Comparison of ENCODE assay signal across 13 cellular contexts in the genomic region with DNA sequence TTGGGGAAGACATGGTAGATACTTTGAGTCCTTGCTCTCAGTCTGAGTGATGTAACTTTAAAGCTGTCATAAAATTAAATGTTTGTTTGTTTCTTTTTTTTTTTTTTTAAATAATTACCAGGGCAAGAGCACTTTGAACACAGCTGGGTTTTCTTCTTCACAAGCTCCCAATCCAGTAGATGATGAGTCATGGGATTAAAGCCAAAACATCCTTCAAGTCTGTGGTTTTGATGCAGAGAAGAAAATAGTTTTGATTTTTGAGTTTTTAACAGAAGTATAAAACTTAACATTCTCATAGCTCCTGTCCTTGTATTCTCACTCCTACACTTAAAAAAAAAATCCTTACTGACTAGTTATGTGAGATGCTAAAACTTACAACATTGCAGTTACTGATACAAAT. TPM values are rescaled to one million over a fixed set of nuclear protein-coding genes. Genes with fewer than 3 reads are reported as not detected.
DNase-seq lines count a peak whose midpoint lies in the region; ATAC-seq, FAIRE-seq and TF ChIP-seq lines count a peak whose summit lies in the region.
"Had no signal": no experiment of that assay in that cellular context is flagged by ENCODE, and none has a peak within 500 bp of the region (broad histone marks: within the 10 kb centered on the region; RNA-seq: fewer than 3 reads in every experiment).

No MANE protein-coding gene starts in this region.

- TF ChIP-seq POLR2A in GM12892 (IDR thresholded peaks at IDR 0.05; ENCODE audit: low read depth, low read length) (no peak), right lobe of liver (IDR thresholded peaks at IDR 0.05) (no peak)

- no peak for ATAC-seq in right lobe of liver
- no peak for ATAC-seq in GM18858 (IDR thresholded peaks at IDR 0.05; ENCODE audit: unreplicated experiment)
- ATAC-seq: activated T-cell treated with anti-CD3 and anti-CD28 coated beads, Interleukin-2, amount 50 U/mL, for 72 hours had no signal

- H3K4me1 ChIP-seq in right lobe of liver: no peaks in the 10 kb centered on the region
- H3K4me1 ChIP-seq: prostate gland had no signal

- H3K27me3 ChIP-seq in right lobe of liver: no peaks in the 10 kb centered on the region

- no peaks in the 10 kb centered on the region for H3K9me3 ChIP-seq in right lobe of liver
- H3K9me3 ChIP-seq: prostate gland had no signal

- peak; percentile 58 for DNase-seq in AG09309 (ENCODE audit: low read depth)
- DNase-seq in HS-5 (ENCODE audit: low read depth): peak; percentile 65
- DNase-seq in astrocyte of the cerebellum (ENCODE audit: low read depth): peak; percentile 84
- peak; percentile 75 for DNase-seq in hepatic stellate cell (ENCODE audit: low spot score)
- DNase-seq in GM12892 (ENCODE audit: insufficient read length): no peak
- DNase-seq in right lobe of liver: no peak
- DNase-seq in activated CD8-positive, alpha-beta memory T cell treated with anti-CD3 and anti-CD28 coated beads, Interleukin-2, amount 50 U/mL, for 4 hours: no peak
- DNase-seq: activated T-cell treated with anti-CD3 and anti-CD28 coated beads, Interleukin-2, amount 50 U/mL, for 72 hours; head of caudate nucleus; NCI-H2081 had no signal

- in situ Hi-C loops in astrocyte of the cerebellum (cut with HindIII; ENCODE audit: low sequenced_read_pairs): no loop called here

- no peak for TF ChIP-seq CTCF in AG09309 (IDR thresholded peaks at IDR 0.05; ENCODE audit: control insufficient read depth, insufficient read depth, low read depth, low read length, missing control alignments)
- no peak for TF ChIP-seq CTCF in astrocyte of the cerebellum (IDR thresholded peaks at IDR 0.05; ENCODE audit: low read depth, low read length, missing control alignments)
- TF ChIP-seq CTCF in right lobe of liver (IDR thresholded peaks at IDR 0.05): no peak

- no peak overlapping the region for H3K4me3 ChIP-seq in AG09309 (ENCODE audit: control insufficient read depth, low read depth, low read length)
- H3K4me3 ChIP-seq in astrocyte of the cerebellum (ENCODE audit: low read depth, low read length): no peak overlapping the region
- H3K4me3 ChIP-seq in right lobe of liver: no peak overlapping the region
- H3K4me3 ChIP-seq: prostate gland had no signal

- no peaks in the 10 kb centered on the region for H3K36me3 ChIP-seq in right lobe of liver
- H3K36me3 ChIP-seq: prostate gland had no signal

- intact Hi-C loops in right lobe of liver (cut with DNase I): no loop called here

- FAIRE-seq in GM12892 (lab: Jason Lieb, UNC): no peak

- no peak overlapping the region for H3K27ac ChIP-seq in right lobe of liver
- H3K27ac ChIP-seq: prostate gland had no signal

RNA-seq across cellular contexts. Expression of a gene that starts 34.8 kb away (rescaled TPM):
- polyA plus RNA-seq in GM12892 (2012; ENCODE audit: missing spikeins): not detected
- not detected for total RNA-seq in right lobe of liver
- total RNA-seq: temporal lobe had no signal

Comparison
In these comparisons a context has a peak if more than half of its experiments do, and no peak if none do; other contexts are left out.
1. DNase-seq: peak in AG09309 (single experiment), HS-5 (single experiment), astrocyte of the cerebellum (single experiment) and hepatic stellate cell (single experiment); none in GM12892 (single experiment), right lobe of liver (0 of 3) and activated CD8-positive, alpha-beta memory T cell treated with anti-CD3 and anti-CD28 coated beads, Interleukin-2, amount 50 U/mL, for 4 hours (single experiment).